ENCODE assay signal across 18 cellular contexts in the genomic region with DNA sequence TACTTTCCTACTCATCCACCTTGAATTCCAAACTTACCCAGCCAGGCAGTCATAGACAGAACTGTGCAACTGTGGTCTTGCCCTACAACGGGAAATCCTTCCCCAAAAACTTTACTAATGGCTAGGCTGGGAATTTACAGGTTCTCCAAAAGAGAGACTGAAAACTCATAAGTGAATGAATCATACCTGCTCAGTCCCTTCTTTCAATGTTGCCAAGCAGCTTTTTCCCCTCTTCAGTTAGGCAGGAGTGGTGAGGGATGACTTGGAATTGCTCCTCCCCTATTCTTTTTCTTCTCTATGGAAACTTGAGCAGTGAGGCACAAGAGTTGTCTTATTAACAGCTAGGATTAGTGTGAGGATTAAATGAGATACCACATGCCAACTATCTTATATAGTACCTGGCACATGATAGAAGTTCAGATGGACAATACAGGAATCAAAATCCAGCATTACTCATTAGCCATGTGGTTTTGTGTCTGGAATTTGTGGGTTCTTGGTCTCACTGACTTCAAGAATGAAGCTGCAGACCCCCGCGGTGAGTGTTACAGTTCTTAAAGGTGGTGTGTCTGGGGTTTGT.
DNase-seq lines count a peak whose midpoint lies in the region; ATAC-seq, FAIRE-seq and TF ChIP-seq lines count a peak whose summit lies in the region.
"Had no signal": no experiment of that assay in that cellular context is flagged by ENCODE, and none has a peak within 500 bp of the region (broad histone marks: within the 10 kb centered on the region; RNA-seq: fewer than 3 reads in every experiment).

No MANE protein-coding gene starts in this region.

- H3K27ac ChIP-seq in stomach = no peak overlapping the region
- H3K27ac ChIP-seq: BLaER1 had no signal

- TF ChIP-seq EP300 in stomach (IDR thresholded peaks at IDR 0.05) = no peak

- no peak for TF ChIP-seq POLR2A in stomach (IDR thresholded peaks at IDR 0.05)

- intact Hi-C loops in stomach (cut with DNase I; ENCODE audit: low total_unique reads) = no loop called here

- H3K4me1 ChIP-seq in stomach = no peaks in the 10 kb centered on the region
- H3K4me1 ChIP-seq: BLaER1 had no signal

- FAIRE-seq in GM18507 (lab: Jason Lieb, UNC) = peak; percentile 18
- peak; percentile 94 for FAIRE-seq in RCC 7860 (lab: Jason Lieb, UNC)
- FAIRE-seq: GM12892 had no signal

- H3K27me3 ChIP-seq in stomach = no peaks in the 10 kb centered on the region
- H3K27me3 ChIP-seq: BLaER1 had no signal

- H3K4me3 ChIP-seq in epithelial cell of esophagus (ENCODE audit: low read length) = no peak overlapping the region
- H3K4me3 ChIP-seq in stomach = no peak overlapping the region
- H3K4me3 ChIP-seq: BLaER1 had no signal

- H3K36me3 ChIP-seq in stomach = no peaks in the 10 kb centered on the region
- H3K36me3 ChIP-seq: BLaER1 had no signal

- TF ChIP-seq CTCF in epithelial cell of esophagus (IDR thresholded peaks at IDR 0.05; ENCODE audit: insufficient read depth, low read depth, low read length, missing control alignments) = no peak
- TF ChIP-seq CTCF in stomach (IDR thresholded peaks at IDR 0.05) = no peak

- no peak for DNase-seq in GM18507 (ENCODE audit: extremely low spot score, insufficient read length, low read depth)
- peak; percentile 79 for DNase-seq in RCC 7860 (ENCODE audit: low spot score)
- DNase-seq in epithelial cell of esophagus (ENCODE audit: low read depth) = peak; percentile 30
- peak; percentile 28 for DNase-seq in renal cortical epithelial cell (ENCODE audit: low read depth)
- no peak for DNase-seq in stomach
- DNase-seq: 8988T; CD4-positive, alpha-beta memory T cell; DMS153; DMS79; GDM1; GOT3; H7; HFFc6 had no signal

- WGBS in stomach, 5 donors = 82 to 94% (median 90%) methylated on average over 3 of the region's 3 CpGs

- ATAC-seq in GM21526 (IDR thresholded peaks at IDR 0.05; ENCODE audit: low FRiP score, unreplicated experiment) = no peak
- ATAC-seq in HG03520 (IDR thresholded peaks at IDR 0.05; ENCODE audit: unreplicated experiment) = no peak
- ATAC-seq: HCT116 had no signal

- no peaks in the 10 kb centered on the region for H3K9me3 ChIP-seq in stomach

Comparison
In these comparisons a context has a peak if more than half of its experiments do, and no peak if none do; other contexts are left out.
1. DNase-seq: peak in RCC 7860 (single experiment), epithelial cell of esophagus (single experiment) and renal cortical epithelial cell (single experiment); none in GM18507 (single experiment) and stomach (single experiment).